In the genomic region with DNA sequence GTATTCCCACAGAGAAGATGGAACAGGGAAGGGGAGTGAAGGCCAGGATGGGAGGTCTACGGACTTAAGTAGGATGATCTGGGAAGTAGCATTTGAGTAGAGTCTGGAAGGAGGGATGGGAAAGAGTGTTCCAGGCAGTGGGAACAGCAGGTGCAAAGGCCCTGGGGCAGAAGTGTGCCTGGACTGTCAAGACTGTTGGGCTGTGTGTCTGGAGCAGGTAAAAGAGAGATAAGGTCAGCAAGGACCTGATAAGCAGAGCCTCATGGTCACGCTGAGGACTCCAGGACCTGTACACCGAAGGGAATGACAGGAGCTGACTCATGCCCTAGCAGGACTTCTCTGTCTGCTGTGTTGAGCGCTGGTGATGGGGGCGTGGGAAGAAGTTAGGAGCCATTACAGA, we compare ENCODE assay signal across 1 cellular context.
TF ChIP-seq lines count a peak whose summit lies in the region.

No MANE protein-coding gene starts in this region.

TF ChIP-seq in K562, 482 proteins besides CTCF, POLR2A, EP300 and RAD21:
- TF ChIP-seq ZNF3 (CRISPR knock-in tag; IDR thresholded peaks at IDR 0.05) = no peak
- no peak for TF ChIP-seq SMAD3 (CRISPR knock-in tag; conservative IDR thresholded peaks at IDR 0.05)
- TF ChIP-seq KDM1A (IDR thresholded peaks at IDR 0.05) = peak in 1 of 2 experiments; percentile 41; a peak in 1 of 4 replicates
- no peak for TF ChIP-seq ZBTB26 (CRISPR knock-in tag; IDR thresholded peaks at IDR 0.05)
- no peak for TF ChIP-seq CHD2 (IDR thresholded peaks at IDR 0.05; ENCODE audit: low read depth, low read length)
- TF ChIP-seq CHD1 (IDR thresholded peaks at IDR 0.05; ENCODE audit: low read length) = no peak
- no peak for TF ChIP-seq BHLHE40 (IDR thresholded peaks at IDR 0.05; ENCODE audit: low read length)
- no peak for TF ChIP-seq TAF9B (IDR thresholded peaks at IDR 0.05; ENCODE audit: partially characterized antibody)
- TF ChIP-seq TAF7 (tag; IDR thresholded peaks at IDR 0.05) = no peak
- 0 out of 2 replicates have a peak, but pooled peaks have one; percentile 23 for TF ChIP-seq NFE2 (IDR thresholded peaks at IDR 0.05; ENCODE audit: low read depth)
- peak; percentile 57 for TF ChIP-seq CBFA2T2 (conservative IDR thresholded peaks at IDR 0.05)
- no peak for TF ChIP-seq NCOA6 (IDR thresholded peaks at IDR 0.05)
- peak in 1 of 2 experiments; percentile 40; a peak in 1 of 4 replicates for TF ChIP-seq TRIM24 (IDR thresholded peaks at IDR 0.05)
- TF ChIP-seq HNRNPUL1 (IDR thresholded peaks at IDR 0.05; ENCODE audit: low read length) = no peak
- TF ChIP-seq TAL1 (IDR thresholded peaks at IDR 0.05) = peak; percentile 31; the same call in 1 of the 2 replicates
- TF ChIP-seq SFPQ (IDR thresholded peaks at IDR 0.05; ENCODE audit: low read depth, low read length) = no peak
- TF ChIP-seq, protein P1, sequence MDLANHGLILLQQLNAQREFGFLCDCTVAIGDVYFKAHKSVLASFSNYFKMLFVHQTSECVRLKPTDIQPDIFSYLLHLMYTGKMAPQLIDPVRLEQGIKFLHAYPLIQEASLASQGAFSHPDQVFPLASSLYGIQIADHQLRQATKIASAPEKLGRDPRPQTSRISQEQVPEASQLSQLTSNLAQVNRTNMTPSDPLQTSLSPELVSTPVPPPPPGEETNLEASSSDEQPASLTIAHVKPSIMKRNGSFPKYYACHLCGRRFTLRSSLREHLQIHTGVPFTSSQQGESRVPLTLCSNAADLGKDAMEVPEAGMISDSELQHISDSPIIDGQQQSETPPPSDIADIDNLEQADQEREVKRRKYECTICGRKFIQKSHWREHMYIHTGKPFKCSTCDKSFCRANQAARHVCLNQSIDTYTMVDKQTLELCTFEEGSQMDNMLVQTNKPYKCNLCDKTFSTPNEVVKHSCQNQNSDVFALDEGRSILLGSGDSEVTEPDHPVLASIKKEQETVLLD (IDR thresholded peaks at IDR 0.05) = no peak
- TF ChIP-seq CBFA2T3 (IDR thresholded peaks at IDR 0.05) = peak; percentile 70
- TF ChIP-seq BCOR (IDR thresholded peaks at IDR 0.05) = peak; percentile 85
- no peak for TF ChIP-seq ZBTB11 (CRISPR knock-in tag; IDR thresholded peaks at IDR 0.05)
- peak; percentile 58 for TF ChIP-seq RBM25 (IDR thresholded peaks at IDR 0.05; ENCODE audit: low read depth, low read length, severe bottlenecking)
- no peak for TF ChIP-seq ZNF239 (CRISPR knock-in tag; IDR thresholded peaks at IDR 0.05)
- no peak for TF ChIP-seq ZFPM2 (CRISPR knock-in tag; IDR thresholded peaks at IDR 0.05)
- no peak for TF ChIP-seq MXD1 (CRISPR knock-in tag; IDR thresholded peaks at IDR 0.05; ENCODE audit: borderline replicate concordance, poor library complexity, severe bottlenecking)
- TF ChIP-seq CBX8 (IDR thresholded peaks at IDR 0.05; ENCODE audit: borderline replicate concordance, extremely low read depth, low read depth, low read length, poor library complexity, severe bottlenecking) = no peak
- TF ChIP-seq DLX4 (CRISPR knock-in tag; IDR thresholded peaks at IDR 0.05) = no peak
- TF ChIP-seq ZEB2 (IDR thresholded peaks at IDR 0.05) = 0 out of 2 replicates have a peak, but pooled peaks have one; percentile 42
- 0 out of 2 replicates have a peak, but pooled peaks have one; percentile 25 for TF ChIP-seq JUND (IDR thresholded peaks at IDR 0.05; ENCODE audit: borderline replicate concordance, low read depth, low read length)
- no peak for TF ChIP-seq JUND (tag; IDR thresholded peaks at IDR 0.05; ENCODE audit: borderline replicate concordance, low read depth, low read length)
- TF ChIP-seq, protein P2, sequence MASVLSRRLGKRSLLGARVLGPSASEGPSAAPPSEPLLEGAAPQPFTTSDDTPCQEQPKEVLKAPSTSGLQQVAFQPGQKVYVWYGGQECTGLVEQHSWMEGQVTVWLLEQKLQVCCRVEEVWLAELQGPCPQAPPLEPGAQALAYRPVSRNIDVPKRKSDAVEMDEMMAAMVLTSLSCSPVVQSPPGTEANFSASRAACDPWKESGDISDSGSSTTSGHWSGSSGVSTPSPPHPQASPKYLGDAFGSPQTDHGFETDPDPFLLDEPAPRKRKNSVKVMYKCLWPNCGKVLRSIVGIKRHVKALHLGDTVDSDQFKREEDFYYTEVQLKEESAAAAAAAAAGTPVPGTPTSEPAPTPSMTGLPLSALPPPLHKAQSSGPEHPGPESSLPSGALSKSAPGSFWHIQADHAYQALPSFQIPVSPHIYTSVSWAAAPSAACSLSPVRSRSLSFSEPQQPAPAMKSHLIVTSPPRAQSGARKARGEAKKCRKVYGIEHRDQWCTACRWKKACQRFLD (CRISPR knock-in tag; IDR thresholded peaks at IDR 0.05) = no peak
- TF ChIP-seq NRF1 (conservative IDR thresholded peaks at IDR 0.05 in 1 of 2, IDR thresholded peaks at IDR 0.05 in 1 of 2) = no peak
- TF ChIP-seq CAMTA2 (CRISPR knock-in tag; conservative IDR thresholded peaks at IDR 0.05) = no peak
- no peak for TF ChIP-seq IFI16 (CRISPR knock-in tag; IDR thresholded peaks at IDR 0.05)
- TF ChIP-seq PURB (CRISPR knock-in tag; IDR thresholded peaks at IDR 0.05; ENCODE audit: low read depth) = no peak
- peak; percentile 18; the same call in 1 of the 2 replicates for TF ChIP-seq ARID1B (IDR thresholded peaks at IDR 0.05)
- no peak for TF ChIP-seq PHF20 (IDR thresholded peaks at IDR 0.05; ENCODE audit: partially characterized antibody)
- no peak for TF ChIP-seq SMARCA4 (IDR thresholded peaks at IDR 0.05)
- peak; percentile 71; the same call in 1 of the 2 replicates for TF ChIP-seq SMARCA5 (IDR thresholded peaks at IDR 0.05)
- no peak for TF ChIP-seq ZNF12 (CRISPR knock-in tag; IDR thresholded peaks at IDR 0.05)
- TF ChIP-seq ZBTB43 (CRISPR knock-in tag; IDR thresholded peaks at IDR 0.05) = no peak
- TF ChIP-seq, protein P3, sequence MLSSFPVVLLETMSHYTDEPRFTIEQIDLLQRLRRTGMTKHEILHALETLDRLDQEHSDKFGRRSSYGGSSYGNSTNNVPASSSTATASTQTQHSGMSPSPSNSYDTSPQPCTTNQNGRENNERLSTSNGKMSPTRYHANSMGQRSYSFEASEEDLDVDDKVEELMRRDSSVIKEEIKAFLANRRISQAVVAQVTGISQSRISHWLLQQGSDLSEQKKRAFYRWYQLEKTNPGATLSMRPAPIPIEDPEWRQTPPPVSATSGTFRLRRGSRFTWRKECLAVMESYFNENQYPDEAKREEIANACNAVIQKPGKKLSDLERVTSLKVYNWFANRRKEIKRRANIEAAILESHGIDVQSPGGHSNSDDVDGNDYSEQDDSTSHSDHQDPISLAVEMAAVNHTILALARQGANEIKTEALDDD (IDR thresholded peaks at IDR 0.05) = no peak
